In the genomic region with DNA sequence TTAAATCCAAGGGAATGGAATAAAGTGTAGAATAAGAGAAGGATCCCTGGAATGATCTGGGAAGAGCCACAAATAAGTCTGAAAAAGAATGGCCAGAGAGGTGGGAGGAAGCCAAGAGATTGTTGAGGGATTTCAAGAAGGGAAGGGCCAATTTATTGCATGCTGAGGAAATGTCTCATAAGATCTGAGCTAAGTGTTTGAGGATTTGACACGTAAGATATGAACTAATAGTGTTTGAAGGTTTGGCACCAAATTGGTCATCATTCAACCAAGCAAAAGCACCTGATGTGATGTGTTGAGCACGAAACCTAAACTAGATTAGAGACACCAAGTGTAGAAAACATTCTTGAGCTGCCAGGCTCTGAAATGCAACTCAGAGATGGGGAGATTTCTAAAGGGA, we compare ENCODE assay signal across 18 cellular contexts.
DNase-seq lines count a peak whose midpoint lies in the region; ATAC-seq and TF ChIP-seq lines count a peak whose summit lies in the region.
"Had no signal": no experiment of that assay in that cellular context is flagged by ENCODE, and none has a peak within 500 bp of the region (broad histone marks: within the 10 kb centered on the region; RNA-seq: fewer than 3 reads in every experiment).

No MANE protein-coding gene starts in this region.

- H2AFZ ChIP-seq in mammary epithelial cell (ENCODE audit: low read depth, low read length) = no peak overlapping the region

- no peaks in the 10 kb centered on the region for H3K27me3 ChIP-seq in GM06990 (replicated peaks; ENCODE audit: control insufficient read depth, insufficient read depth, low read length)
- no peaks in the 10 kb centered on the region for H3K27me3 ChIP-seq in mammary epithelial cell (ENCODE audit: insufficient read depth, low read length)

- H3K27ac ChIP-seq in mammary epithelial cell (ENCODE audit: insufficient read depth, low read depth, low read length) = no peak overlapping the region

- dilution Hi-C loops in mammary epithelial cell (cut with HindIII; ENCODE audit: low sequenced_read_pairs) = no loop called here

- no TSS peak for BruUV-seq in mammary epithelial cell (replicated peaks; lab: Mats Ljungman, UMichigan)

- TF ChIP-seq CTCF in GM06990 (IDR thresholded peaks at IDR 0.05; ENCODE audit: insufficient read depth, low read length, poor library complexity, severe bottlenecking) = no peak
- no peak for TF ChIP-seq CTCF in mammary epithelial cell (conservative IDR thresholded peaks at IDR 0.05 in 1 of 2, IDR thresholded peaks at IDR 0.05 in 1 of 2; ENCODE audit: extremely low read depth in 1 of 2, insufficient read depth in 1 of 2, low read depth in 1 of 2, low read length in 2 of 2)
- no peak for TF ChIP-seq CTCF in mucosa of descending colon (IDR thresholded peaks at IDR 0.05)

- in situ Hi-C loops in mammary epithelial cell (cut with MboI; ENCODE audit: low sequenced_read_pairs in 2 of 2) = no loop called here

- DNase-seq in GM06990 (ENCODE audit: extremely low read depth, insufficient read length) (peak; percentile 13), AML-193 (lab: John Stamatoyannopoulos, UW) (no peak), mammary epithelial cell (no peak), mucosa of descending colon (no peak)
- no peak for DNase-seq in stimulated activated naive CD4-positive, alpha-beta T cell (lab: John Stamatoyannopoulos, UW)
- DNase-seq: 8988T; activated CD4-positive, CD25-positive, alpha-beta regulatory T cell treated with anti-CD3 and anti-CD28 coated beads, Interleukin-2, amount 50 U/mL, for 72 hours; activated T-cell treated with anti-CD3 and anti-CD28 coated beads, Interleukin-2, amount 50 U/mL, for 48 hours; amniotic stem cell; HCEC 1CT; NCI-H1930; NCI-H82; nucleus accumbens; small intestine; T-cell had no signal

- no peak overlapping the region for H3K9ac ChIP-seq in mammary epithelial cell (ENCODE audit: insufficient read depth, low read length)

- no peak overlapping the region for H3K4me2 ChIP-seq in mammary epithelial cell (ENCODE audit: insufficient read depth, low read depth, low read length)

- no peaks in the 10 kb centered on the region for H4K20me1 ChIP-seq in mammary epithelial cell (ENCODE audit: insufficient read depth, low read length)

- no peaks in the 10 kb centered on the region for H3K4me1 ChIP-seq in mammary epithelial cell (ENCODE audit: insufficient read depth, low read length)
- H3K4me1 ChIP-seq in mucosa of descending colon (ENCODE audit: low read depth) = no peaks in the 10 kb centered on the region

- no peaks in the 10 kb centered on the region for H3K79me2 ChIP-seq in mammary epithelial cell (ENCODE audit: insufficient read depth, low read length)

- CTCF ChIA-PET in mammary epithelial cell (lab: Charles Lee; ENCODE audit: low non-redundant PET) = no interaction called here

- intact Hi-C loops in mammary epithelial cell (cut with micrococcal nuclease) = no loop called here
- intact Hi-C loops in mucosa of descending colon (cut with DNase I, micrococcal nuclease) = no loop called here

- WGBS in mammary epithelial cell (ENCODE audit: low coverage, missing lambda C conversion rate) = 57% methylated on average over 2 of the region's 2 CpGs

- ATAC-seq in GM18873 (IDR thresholded peaks at IDR 0.05; ENCODE audit: low FRiP score, unreplicated experiment) (peak; percentile 95), GM21786 (IDR thresholded peaks at IDR 0.05; ENCODE audit: unreplicated experiment) (peak; percentile 79), HG03108 (IDR thresholded peaks at IDR 0.05; ENCODE audit: unreplicated experiment) (peak; percentile 53), mucosa of descending colon (no peak)
- ATAC-seq: T-cell had no signal

- H3K9me3 ChIP-seq in mammary epithelial cell (replicated peaks; ENCODE audit: insufficient read depth, low read length) (no peaks in the 10 kb centered on the region), mucosa of descending colon (no peaks in the 10 kb centered on the region)

- H3K4me3 ChIP-seq in GM06990 (replicated peaks; ENCODE audit: low read depth, low read length) (no peak overlapping the region), mammary epithelial cell (replicated peaks in 1 of 3; ENCODE audit: insufficient read depth in 1 of 3, low read depth in 2 of 3, low read length in 3 of 3) (no peak overlapping the region), mucosa of descending colon (no peak overlapping the region)

- H3K36me3 ChIP-seq in GM06990 (ENCODE audit: control insufficient read depth, insufficient read depth, low read length) = no peaks in the 10 kb centered on the region
- no peaks in the 10 kb centered on the region for H3K36me3 ChIP-seq in mammary epithelial cell (ENCODE audit: insufficient read depth, low read length)
- no peaks in the 10 kb centered on the region for H3K36me3 ChIP-seq in mucosa of descending colon (ENCODE audit: low read depth)
